8 cellular contexts compared by ENCODE assay signal in genomic region chr3:126982125-126982521, GRCh38.
A peak's percentile ranks its signal among the peaks of the same experiment; 100 is the strongest.
DNase-seq lines count a peak whose midpoint lies in the region; ATAC-seq and TF ChIP-seq lines count a peak whose summit lies in the region.

No MANE protein-coding gene starts in this region.

- ATAC-seq in GM19463 (IDR thresholded peaks at IDR 0.05; ENCODE audit: unreplicated experiment): peak; percentile 32
- ATAC-seq in HG03565 (IDR thresholded peaks at IDR 0.05; ENCODE audit: unreplicated experiment): peak; percentile 21

- peak overlapping the region; percentile 49 for H3K4me3 ChIP-seq in fibroblast of pulmonary artery (replicated peaks; ENCODE audit: low read depth, low read length)
- peak overlapping the region; percentile 33 for H3K4me3 ChIP-seq in retinal pigment epithelial cell (ENCODE audit: low read length)

- DNase-seq in CD1c-positive myeloid dendritic cell (ENCODE audit: extremely low spot score): peak; percentile 90
- peak; percentile 61 to 72 for DNase-seq in activated CD4-positive, alpha-beta T cell treated with anti-CD3 and anti-CD28 coated beads, Interleukin-2, amount 50 U/mL, for 48 hours
- no peak for DNase-seq in fibroblast of pulmonary artery (ENCODE audit: low read depth)
- DNase-seq in retinal pigment epithelial cell (ENCODE audit: low read depth): no peak
- DNase-seq in COLO829 (ENCODE audit: low spot score): no peak
- no peak for DNase-seq in SW 1271 (lab: John Stamatoyannopoulos, UW)

- no peak for TF ChIP-seq CTCF in fibroblast of pulmonary artery (IDR thresholded peaks at IDR 0.05; ENCODE audit: low read length, missing control alignments)
- TF ChIP-seq CTCF in retinal pigment epithelial cell (conservative IDR thresholded peaks at IDR 0.05; ENCODE audit: low read depth, low read length): no peak

Comparison
In these comparisons a context has a peak if more than half of its experiments do, and no peak if none do; other contexts are left out.
1. DNase-seq: peak in CD1c-positive myeloid dendritic cell (single experiment) and activated CD4-positive, alpha-beta T cell treated with anti-CD3 and anti-CD28 coated beads, Interleukin-2, amount 50 U/mL, for 48 hours (2 of 2); none in fibroblast of pulmonary artery (single experiment), retinal pigment epithelial cell (single experiment), COLO829 (single experiment) and SW 1271 (0 of 2).